Comparison of ENCODE assay signal across 25 cellular contexts in the genomic region with DNA sequence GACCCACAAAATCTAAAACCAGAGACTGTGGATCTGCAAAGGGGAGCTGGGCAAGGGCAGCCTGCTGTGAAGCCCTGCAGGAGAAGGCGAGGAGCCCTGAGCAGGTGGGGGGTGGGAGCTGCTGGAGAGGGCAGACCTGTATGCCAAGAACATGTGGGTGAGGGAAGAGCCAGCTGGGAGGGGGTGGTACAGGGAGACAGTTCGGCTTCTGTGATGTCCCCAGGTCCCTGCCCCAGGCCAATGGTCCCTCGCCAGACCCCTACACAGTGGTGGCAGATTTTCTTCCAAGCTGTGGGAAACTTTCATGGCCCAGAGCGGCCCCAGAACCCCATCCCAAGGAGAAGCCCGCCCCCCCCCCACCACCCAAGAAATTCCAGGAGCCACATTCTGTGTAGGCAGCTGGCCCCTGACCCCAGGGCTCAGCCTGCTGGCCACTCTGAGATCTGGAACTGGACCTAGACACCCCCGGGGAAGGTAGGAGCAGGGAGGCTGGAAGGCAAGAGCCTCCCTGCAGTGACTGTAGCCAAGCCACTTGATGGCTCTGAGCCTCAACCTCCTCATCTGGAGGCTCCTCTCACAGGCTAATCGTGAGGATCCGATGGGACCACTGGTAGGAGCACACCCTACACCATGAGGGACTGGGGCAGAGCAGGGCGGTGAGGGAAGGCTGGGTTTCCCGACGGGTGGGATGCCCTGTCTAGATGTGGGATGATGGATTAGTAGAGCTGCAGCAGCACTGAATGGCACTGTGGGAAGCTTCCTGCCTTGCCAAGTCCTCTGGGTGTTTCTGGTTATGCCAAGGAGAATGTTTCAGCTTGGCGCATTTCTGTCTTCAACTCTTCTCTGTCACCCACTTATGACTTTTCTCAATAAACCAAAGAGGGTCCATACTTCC. TPM values are rescaled to one million over a fixed set of nuclear protein-coding genes. Genes with fewer than 3 reads are reported as not detected.
DNase-seq lines count a peak whose midpoint lies in the region; ATAC-seq, FAIRE-seq and TF ChIP-seq lines count a peak whose summit lies in the region.
"Had no signal": no experiment of that assay in that cellular context is flagged by ENCODE, and none has a peak within 500 bp of the region (broad histone marks: within the 10 kb centered on the region; RNA-seq: fewer than 3 reads in every experiment).

No MANE protein-coding gene starts in this region.

- WGBS in smooth muscle cell (ENCODE audit: low lambda C conversion rate), result 88% methylated on average over 12 of the region's 12 CpGs
- WGBS in HepG2 (ENCODE audit: low lambda C conversion rate), result 48% methylated on average over 4 of the region's 12 CpGs

- H3K4me3 ChIP-seq in smooth muscle cell (no peak overlapping the region), HepG2 (replicated peaks in 1 of 3; ENCODE audit: insufficient read depth in 1 of 3, low read depth in 2 of 3, low read length in 3 of 3) (no peak overlapping the region)
- H3K4me3 ChIP-seq: ascending aorta had no signal

- TF ChIP-seq EP300 in HepG2 (IDR thresholded peaks at IDR 0.05; ENCODE audit: low read depth in 2 of 2, low read length in 2 of 2) (no peak), HepG2 (CRISPR knock-in tag; IDR thresholded peaks at IDR 0.05; ENCODE audit: borderline replicate concordance) (no peak)

- TF ChIP-seq CTCF in smooth muscle cell (IDR thresholded peaks at IDR 0.05; ENCODE audit: borderline replicate concordance, insufficient read depth, poor library complexity, severe bottlenecking), result no peak
- TF ChIP-seq CTCF in HepG2 (CRISPR knock-in tag; IDR thresholded peaks at IDR 0.05), result no peak

- no peak for TF ChIP-seq POLR2A in HepG2 (IDR thresholded peaks at IDR 0.05; ENCODE audit: insufficient read depth in 1 of 2, low read depth in 2 of 2, low read length in 2 of 2)

- H3K79me2 ChIP-seq in smooth muscle cell (ENCODE audit: low read depth) (no peaks in the 10 kb centered on the region), HepG2 (ENCODE audit: insufficient read depth, low read length) (no peaks in the 10 kb centered on the region)

- H3K9ac ChIP-seq in smooth muscle cell (ENCODE audit: low read depth), result no peak overlapping the region
- no peak overlapping the region for H3K9ac ChIP-seq in HepG2 (ENCODE audit: insufficient read depth, low read depth, low read length)

- no peaks in the 10 kb centered on the region for H3K36me3 ChIP-seq in smooth muscle cell (ENCODE audit: low read depth)
- no peaks in the 10 kb centered on the region for H3K36me3 ChIP-seq in HepG2 (replicated peaks in 1 of 2; ENCODE audit: control insufficient read depth in 1 of 2, insufficient read depth in 2 of 2, low read length in 2 of 2)

- DNase-seq in DMS53 (lab: John Stamatoyannopoulos, UW) (peak; percentile 40), DMS53 treated with DMSO at 0.1 percent for 48 hours (lab: John Stamatoyannopoulos, UW; ENCODE audit: unreplicated experiment) (no peak), NCI-H69 (lab: John Stamatoyannopoulos, UW) (peak; percentile 71), islet precursor cell (peak; percentile 50), smooth muscle cell (lab: John Stamatoyannopoulos, UW; ENCODE audit: unreplicated experiment) (no peak), C1 segment of cervical spinal cord (lab: John Stamatoyannopoulos, UW) (no peak), HepG2 (ENCODE audit: low spot score) (no peak)
- DNase-seq: activated CD4-positive, alpha-beta T cell treated with anti-CD3 and anti-CD28 coated beads for 4 hours; activated naive CD4-positive, alpha-beta T cell treated with Interleukin-2 at 50 U/mL for 16 hours; activated T-cell treated with anti-CD3 and anti-CD28 coated beads for 4 hours; DMS79; NCI-H187; RPMI8226; stimulated activated CD4-positive, alpha-beta T cell treated with anti-CD3 and anti-CD28 coated beads, Interleukin-4, amount 100 ng/mL, for 4 hours; substantia nigra; SW 1271 had no signal

- POLR2A ChIA-PET in HepG2 (lab: Yijun Ruan, JAX), result no interaction called here

- peaks cover 47% of the 10 kb centered on the region for H3F3A ChIP-seq in smooth muscle cell (ENCODE audit: low read depth)

- H3K4me2 ChIP-seq in smooth muscle cell (peak overlapping the region; percentile 26), HepG2 (ENCODE audit: low read depth, low read length) (no peak overlapping the region)

- H2AFZ ChIP-seq in smooth muscle cell (ENCODE audit: low read depth), result no peak overlapping the region
- H2AFZ ChIP-seq in HepG2 (ENCODE audit: low read length), result no peak overlapping the region

- H3K27me3 ChIP-seq in smooth muscle cell (ENCODE audit: low read depth), result no peaks in the 10 kb centered on the region
- H3K27me3 ChIP-seq in HepG2 (ENCODE audit: control insufficient read depth in 1 of 2, insufficient read depth in 2 of 2, low read length in 2 of 2), result peaks cover 2 to 22% of the 10 kb centered on the region in 2 experiments; a peak in 2 of 5 replicates
- H3K27me3 ChIP-seq: ascending aorta had no signal

- H3K4me1 ChIP-seq in smooth muscle cell (ENCODE audit: low read depth) (peaks cover 25% of the 10 kb centered on the region), HepG2 (ENCODE audit: insufficient read depth, low read length) (peaks cover 22% of the 10 kb centered on the region)

- H3K9me3 ChIP-seq in smooth muscle cell (replicated peaks; ENCODE audit: low read depth), result no peaks in the 10 kb centered on the region
- no peaks in the 10 kb centered on the region for H3K9me3 ChIP-seq in HepG2 (ENCODE audit: low read length)
- H3K9me3 ChIP-seq: ascending aorta had no signal

- no peak for FAIRE-seq in HepG2 (lab: Jason Lieb, UNC)
- FAIRE-seq: endothelial cell of umbilical vein, frontal cortex, TTC549 had no signal

- CTCF ChIA-PET in HepG2 (lab: Yijun Ruan, JAX; ENCODE audit: low intra/inter-chr PET ratio, low total read pairs), result no interaction called here

- ATAC-seq in GM18907 (IDR thresholded peaks at IDR 0.05; ENCODE audit: unreplicated experiment) (no peak), HepG2 (no peak)

- TF ChIP-seq RAD21 in HepG2 (CRISPR knock-in tag; IDR thresholded peaks at IDR 0.05), result no peak

- BruUV-seq in HepG2 (replicated peaks; lab: Mats Ljungman, UMichigan), result no TSS peak

- intact Hi-C loops in HepG2 (cut with micrococcal nuclease; ENCODE audit: unreplicated experiment), result no loop called here

- H4K20me1 ChIP-seq in smooth muscle cell (ENCODE audit: low read depth), result no peaks in the 10 kb centered on the region
- H4K20me1 ChIP-seq in HepG2 (ENCODE audit: insufficient read depth, low read length), result no peaks in the 10 kb centered on the region

- H3K27ac ChIP-seq in smooth muscle cell (ENCODE audit: low read depth) (peak overlapping the region; percentile 98), HepG2 (ENCODE audit: extremely low read length, insufficient read depth, low read length) (no peak overlapping the region)
- H3K27ac ChIP-seq: 22Rv1, ascending aorta, C4-2B had no signal

- in situ Hi-C loops in HepG2 (cut with HindIII; ENCODE audit: extremely low pct_ligation_motif_present, low pct_unique_long_range_greater_than_20kb), result no loop called here

RNA-seq across cellular contexts. Expression of gene CSF1R, which starts 22.6 kb away (rescaled TPM):
- total RNA-seq in smooth muscle cell, result 3.9 and 6.2 TPM in 2 replicates
- 2.2 and 12.9 TPM in 2 replicates for polyA plus RNA-seq in smooth muscle cell
- not detected in 2 replicates for total RNA-seq in HepG2 (2016; rRNA removed; fragmentation: Illumina TruSeq; extraction: Trizol)
- not detected in 2 replicates for total RNA-seq in HepG2 (2016; cell fraction: cytosol; rRNA removed; fragmentation: Illumina TruSeq; extraction: Trizol; ENCODE audit: low read depth)
- total RNA-seq in HepG2 (2016; cell fraction: insoluble cytoplasmic fraction; rRNA removed; fragmentation: Illumina TruSeq; extraction: Trizol), result not detected in 2 replicates
- total RNA-seq in HepG2 (2016; cell fraction: membrane; rRNA removed; fragmentation: Illumina TruSeq; extraction: Trizol), result not detected in 2 replicates
- total RNA-seq in HepG2 (2016; cell fraction: nucleus; rRNA removed; fragmentation: Illumina TruSeq; extraction: Trizol), result not detected in 2 replicates
- polyA plus RNA-seq in HepG2 (2011; rRNA removed), result 0.01 TPM in 1 of 2 replicates, not detected in the other
- 0.01 TPM in 1 of 2 replicates, not detected in the other for polyA plus RNA-seq in HepG2 (2011; cell fraction: cytosol; rRNA removed)
- polyA plus RNA-seq in HepG2 (2011; cell fraction: nucleus; rRNA removed), result 0.03 TPM in 1 of 2 replicates, not detected in the other
- polyA plus RNA-seq in HepG2 (2012), result 0.07 TPM in 1 of 2 replicates, not detected in the other
- not detected in 2 replicates for polyA plus RNA-seq in HepG2 (2016; cell fraction: cytosol; fragmentation: Illumina TruSeq; extraction: Trizol; ENCODE audit: low read depth)
- not detected in 2 replicates for polyA plus RNA-seq in HepG2 (2016; cell fraction: insoluble cytoplasmic fraction; fragmentation: Illumina TruSeq; extraction: Trizol; ENCODE audit: low read depth)
- not detected in 2 replicates for polyA plus RNA-seq in HepG2 (2016; cell fraction: membrane; fragmentation: Illumina TruSeq; extraction: Trizol; ENCODE audit: low read depth)
- polyA plus RNA-seq in HepG2 (2016; cell fraction: nucleus; fragmentation: Illumina TruSeq; extraction: Trizol; ENCODE audit: insufficient read depth, low read depth), result not detected in 2 replicates
- polyA minus RNA-seq in HepG2 (2011; rRNA and poly(A)+ RNA removed; ENCODE audit: low replicate concordance), result 0.58 TPM in 1 of 2 replicates, not detected in the other
- polyA minus RNA-seq in HepG2 (2011; cell fraction: cytosol; rRNA and poly(A)+ RNA removed), result not detected in 2 replicates
- not detected in 2 replicates for polyA minus RNA-seq in HepG2 (2011; cell fraction: nucleus; rRNA and poly(A)+ RNA removed)
- total RNA-seq: endothelial cell of umbilical vein had no signal
- polyA plus RNA-seq: endothelial cell of umbilical vein had no signal

RNA-seq across cellular contexts. Expression of gene PDGFRB, which starts 46.7 kb away (rescaled TPM):
- total RNA-seq in smooth muscle cell, result 362 and 370 TPM in 2 replicates
- polyA plus RNA-seq in smooth muscle cell, result 390 and 522 TPM in 2 replicates
- total RNA-seq in HepG2 (2016; rRNA removed; fragmentation: Illumina TruSeq; extraction: Trizol), result 1.5 and 4.0 TPM in 2 replicates
- total RNA-seq in HepG2 (2016; cell fraction: cytosol; rRNA removed; fragmentation: Illumina TruSeq; extraction: Trizol; ENCODE audit: low read depth), result 1.3 and 1.5 TPM in 2 replicates
- total RNA-seq in HepG2 (2016; cell fraction: insoluble cytoplasmic fraction; rRNA removed; fragmentation: Illumina TruSeq; extraction: Trizol), result 2.3 and 5.0 TPM in 2 replicates
- total RNA-seq in HepG2 (2016; cell fraction: membrane; rRNA removed; fragmentation: Illumina TruSeq; extraction: Trizol), result 2.2 and 3.9 TPM in 2 replicates
- total RNA-seq in HepG2 (2016; cell fraction: nucleus; rRNA removed; fragmentation: Illumina TruSeq; extraction: Trizol), result 3.0 and 4.6 TPM in 2 replicates
- polyA plus RNA-seq in HepG2 (2011; rRNA removed), result 15.3 and 21.0 TPM in 2 replicates
- polyA plus RNA-seq in HepG2 (2011; cell fraction: cytosol; rRNA removed), result 8.7 and 14.4 TPM in 2 replicates
- 26.2 and 40.5 TPM in 2 replicates for polyA plus RNA-seq in HepG2 (2011; cell fraction: nucleus; rRNA removed)
- polyA plus RNA-seq in HepG2 (2012), result 6.3 and 14.3 TPM in 2 replicates
- polyA plus RNA-seq in HepG2 (2016; cell fraction: cytosol; fragmentation: Illumina TruSeq; extraction: Trizol; ENCODE audit: low read depth), result 0.71 and 1.4 TPM in 2 replicates
- polyA plus RNA-seq in HepG2 (2016; cell fraction: insoluble cytoplasmic fraction; fragmentation: Illumina TruSeq; extraction: Trizol; ENCODE audit: low read depth), result 1.6 TPM in 2 replicates
- polyA plus RNA-seq in HepG2 (2016; cell fraction: membrane; fragmentation: Illumina TruSeq; extraction: Trizol; ENCODE audit: low read depth), result 1.5 and 1.7 TPM in 2 replicates
- 3.9 TPM in 2 replicates for polyA plus RNA-seq in HepG2 (2016; cell fraction: nucleus; fragmentation: Illumina TruSeq; extraction: Trizol; ENCODE audit: insufficient read depth, low read depth)
- 9.0 and 60.1 TPM in 2 replicates for polyA minus RNA-seq in HepG2 (2011; rRNA and poly(A)+ RNA removed; ENCODE audit: low replicate concordance)
- polyA minus RNA-seq in HepG2 (2011; cell fraction: cytosol; rRNA and poly(A)+ RNA removed), result 6.6 and 10.6 TPM in 2 replicates
- polyA minus RNA-seq in HepG2 (2011; cell fraction: nucleus; rRNA and poly(A)+ RNA removed), result 24.5 and 47.1 TPM in 2 replicates

RNA-seq across cellular contexts. Expression of gene CDX1, which starts 57.6 kb away (rescaled TPM):
- total RNA-seq in smooth muscle cell (1.4 and 3.9 TPM in 2 replicates), HepG2 (2016; rRNA removed; fragmentation: Illumina TruSeq; extraction: Trizol) (not detected in 2 replicates)
- polyA plus RNA-seq in smooth muscle cell (5.0 and 8.5 TPM in 2 replicates), HepG2 (2011; rRNA removed) (0.05 TPM in 1 of 2 replicates, not detected in the other)
- not detected in 2 replicates for total RNA-seq in HepG2 (2016; cell fraction: cytosol; rRNA removed; fragmentation: Illumina TruSeq; extraction: Trizol; ENCODE audit: low read depth)
- total RNA-seq in HepG2 (2016; cell fraction: insoluble cytoplasmic fraction; rRNA removed; fragmentation: Illumina TruSeq; extraction: Trizol), result not detected in 2 replicates
- total RNA-seq in HepG2 (2016; cell fraction: membrane; rRNA removed; fragmentation: Illumina TruSeq; extraction: Trizol), result not detected in 2 replicates
- not detected in 2 replicates for total RNA-seq in HepG2 (2016; cell fraction: nucleus; rRNA removed; fragmentation: Illumina TruSeq; extraction: Trizol)
- polyA plus RNA-seq in HepG2 (2011; cell fraction: cytosol; rRNA removed), result not detected in 2 replicates
- not detected in 2 replicates for polyA plus RNA-seq in HepG2 (2011; cell fraction: nucleus; rRNA removed)
- not detected in 2 replicates for polyA plus RNA-seq in HepG2 (2012)
- not detected in 2 replicates for polyA plus RNA-seq in HepG2 (2016; cell fraction: cytosol; fragmentation: Illumina TruSeq; extraction: Trizol; ENCODE audit: low read depth)
- polyA plus RNA-seq in HepG2 (2016; cell fraction: insoluble cytoplasmic fraction; fragmentation: Illumina TruSeq; extraction: Trizol; ENCODE audit: low read depth), result not detected in 2 replicates
- not detected in 2 replicates for polyA plus RNA-seq in HepG2 (2016; cell fraction: membrane; fragmentation: Illumina TruSeq; extraction: Trizol; ENCODE audit: low read depth)
- not detected in 2 replicates for polyA plus RNA-seq in HepG2 (2016; cell fraction: nucleus; fragmentation: Illumina TruSeq; extraction: Trizol; ENCODE audit: insufficient read depth, low read depth)
- polyA minus RNA-seq in HepG2 (2011; rRNA and poly(A)+ RNA removed; ENCODE audit: low replicate concordance), result not detected in 2 replicates
- not detected in 2 replicates for polyA minus RNA-seq in HepG2 (2011; cell fraction: cytosol; rRNA and poly(A)+ RNA removed)
- polyA minus RNA-seq in HepG2 (2011; cell fraction: nucleus; rRNA and poly(A)+ RNA removed), result not detected in 2 replicates
- total RNA-seq: ascending aorta, endothelial cell of umbilical vein, frontal cortex, H4 had no signal
- polyA plus RNA-seq: endothelial cell of umbilical vein, IgD-negative memory B cell had no signal

Comparison
In these comparisons a context has a peak if more than half of its experiments do, and no peak if none do; other contexts are left out.
1. DNase-seq: peak in DMS53 (single experiment), NCI-H69 (single experiment) and islet precursor cell (single experiment); none in DMS53 treated with DMSO at 0.1 percent for 48 hours (single experiment), smooth muscle cell (single experiment), C1 segment of cervical spinal cord (0 of 14) and HepG2 (single experiment).
2. RNA of gene PDGFRB, which starts 46.7 kb away (total RNA-seq): 362 to 370 TPM in smooth muscle cell; 1.3 to 5.0 TPM in HepG2; every median in the first group is over 10 times any median in the second.